In genomic region chr7:90669492-90669891, GRCh38 we compare ENCODE assay signal across 28 cellular contexts.
DNase-seq lines count a peak whose midpoint lies in the region; ATAC-seq and TF ChIP-seq lines count a peak whose summit lies in the region.
"Had no signal": no experiment of that assay in that cellular context is flagged by ENCODE, and none has a peak within 500 bp of the region (broad histone marks: within the 10 kb centered on the region; RNA-seq: fewer than 3 reads in every experiment).

No MANE protein-coding gene starts in this region.

- H3K4me1 ChIP-seq in colonic mucosa: no peaks in the 10 kb centered on the region
- H3K4me1 ChIP-seq: BLaER1, pancreas, upper lobe of right lung had no signal

- H3K27me3 Mint-ChIP-seq in MCF 10A (ENCODE audit: insufficient read depth, unreplicated experiment): no peaks in the 10 kb centered on the region
- H3K27me3 Mint-ChIP-seq: activated naive CD8-positive, alpha-beta T cell treated with anti-CD3 and anti-CD28 coated beads, Interleukin-2, amount 10 ng/mL, durations not matched to agents 7 days and 5 days had no signal

- peak; percentile 53 for ATAC-seq in GM18519 (IDR thresholded peaks at IDR 0.05; ENCODE audit: low FRiP score, unreplicated experiment)
- ATAC-seq in GM21390 (IDR thresholded peaks at IDR 0.05; ENCODE audit: unreplicated experiment): peak; percentile 71
- peak; percentile 61 for ATAC-seq in HG03064 (IDR thresholded peaks at IDR 0.05; ENCODE audit: low read depth, unreplicated experiment)
- no peak for ATAC-seq in left lobe of liver
- ATAC-seq: HCT116; pancreas; right cardiac atrium; stimulated activated effector memory CD8-positive, alpha-beta T cell treated with anti-CD3 and anti-CD28 coated beads, Interleukin-12 subunit alpha, Interleukin-12 subunit beta, amount 100 ng/mL, for 72 hours; upper lobe of right lung had no signal

- intact Hi-C loops in colonic mucosa (cut with DNase I) (no loop called here), MCF 10A (cut with micrococcal nuclease) (no loop called here)

- no peaks in the 10 kb centered on the region for H3K9me3 Mint-ChIP-seq in MCF 10A (ENCODE audit: unreplicated experiment)
- H3K9me3 Mint-ChIP-seq: activated naive CD8-positive, alpha-beta T cell treated with anti-CD3 and anti-CD28 coated beads, Interleukin-2, amount 10 ng/mL, durations not matched to agents 7 days and 5 days; neural crest cell had no signal

- CTCF ChIA-PET in MCF 10A (lab: Yijun Ruan, JAX): no interaction called here

- POLR2A ChIA-PET in MCF 10A (lab: Yijun Ruan, JAX): interaction anchor here (0.7 kb wide), 1 partner anchor 195 kb away, joined by 3 read pairs; no protein-coding TSS in a partner anchor

- no TSS peak for BruUV-seq in MCF 10A (replicated peaks; lab: Mats Ljungman, UMichigan)

- H3K36me3 Mint-ChIP-seq in MCF 10A (ENCODE audit: insufficient read depth, unreplicated experiment): no peaks in the 10 kb centered on the region
- H3K36me3 Mint-ChIP-seq: activated naive CD8-positive, alpha-beta T cell treated with anti-CD3 and anti-CD28 coated beads, Interleukin-2, amount 10 ng/mL, durations not matched to agents 7 days and 5 days; stimulated activated effector memory CD8-positive, alpha-beta T cell treated with anti-CD3 and anti-CD28 coated beads, Interleukin-12 subunit alpha, Interleukin-12 subunit beta, amount 100 ng/mL, for 72 hours had no signal

- no peak overlapping the region for H3K27ac ChIP-seq in colonic mucosa
- H3K27ac ChIP-seq: BLaER1, KMS-11, pancreas, RWPE1, upper lobe of right lung had no signal

- H3K4me3 ChIP-seq in colonic mucosa: no peak overlapping the region
- H3K4me3 ChIP-seq: BLaER1, pancreas, upper lobe of right lung had no signal

- no peaks in the 10 kb centered on the region for H3K9me3 ChIP-seq in colonic mucosa
- H3K9me3 ChIP-seq: BLaER1, pancreas, upper lobe of right lung had no signal

- no peaks in the 10 kb centered on the region for H3K36me3 ChIP-seq in colonic mucosa
- H3K36me3 ChIP-seq: pancreas, upper lobe of right lung had no signal

- TF ChIP-seq CTCF in colonic mucosa (IDR thresholded peaks at IDR 0.05) (no peak), MCF 10A (IDR thresholded peaks at IDR 0.05; ENCODE audit: unreplicated experiment) (no peak)

- no peaks in the 10 kb centered on the region for H3K27me3 ChIP-seq in colonic mucosa
- H3K27me3 ChIP-seq: BLaER1, pancreas, upper lobe of right lung had no signal

- peaks cover 19% of the 10 kb centered on the region for H3K4me1 Mint-ChIP-seq in MCF 10A (ENCODE audit: insufficient read depth, unreplicated experiment)
- H3K4me1 Mint-ChIP-seq: activated naive CD8-positive, alpha-beta T cell treated with anti-CD3 and anti-CD28 coated beads, Interleukin-2, amount 10 ng/mL, durations not matched to agents 7 days and 5 days; neural crest cell; stimulated activated effector memory CD8-positive, alpha-beta T cell treated with anti-CD3 and anti-CD28 coated beads, Interleukin-12 subunit alpha, Interleukin-12 subunit beta, amount 100 ng/mL, for 72 hours had no signal

- no peak overlapping the region for H3K4me3 Mint-ChIP-seq in MCF 10A (ENCODE audit: unreplicated experiment)
- H3K4me3 Mint-ChIP-seq: activated naive CD8-positive, alpha-beta T cell treated with anti-CD3 and anti-CD28 coated beads, Interleukin-2, amount 10 ng/mL, durations not matched to agents 7 days and 5 days; neural crest cell; stimulated activated effector memory CD8-positive, alpha-beta T cell treated with anti-CD3 and anti-CD28 coated beads, Interleukin-12 subunit alpha, Interleukin-12 subunit beta, amount 100 ng/mL, for 72 hours had no signal

- H3K27ac Mint-ChIP-seq in MCF 10A (ENCODE audit: low read depth, unreplicated experiment): no peak overlapping the region
- H3K27ac Mint-ChIP-seq: activated naive CD8-positive, alpha-beta T cell treated with anti-CD3 and anti-CD28 coated beads, Interleukin-2, amount 10 ng/mL, durations not matched to agents 7 days and 5 days; stimulated activated effector memory CD8-positive, alpha-beta T cell treated with anti-CD3 and anti-CD28 coated beads, Interleukin-12 subunit alpha, Interleukin-12 subunit beta, amount 100 ng/mL, for 72 hours had no signal

- H3K9ac ChIP-seq in colonic mucosa (ENCODE audit: low read depth in 2 of 2, low read length in 2 of 2): no peak overlapping the region
- H3K9ac ChIP-seq: BLaER1, KMS-11 had no signal

- DNase-seq in myocyte (ENCODE audit: low read depth) (peak; percentile 66), colonic mucosa (no peak), left lobe of liver (ENCODE audit: low spot score) (no peak), hippocampal formation (lab: John Stamatoyannopoulos, UW) (no peak), MCF 10A (ENCODE audit: unreplicated experiment) (no peak)
- DNase-seq: activated CD4-positive, CD25-positive, alpha-beta regulatory T cell treated with anti-CD3 and anti-CD28 coated beads, Interleukin-2, amount 50 U/mL, for 72 hours; activated effector memory CD4-positive, alpha-beta T cell treated with anti-CD3 and anti-CD28 coated beads, Interleukin-2, amount 50 U/mL, for 16 hours; activated naive CD8-positive, alpha-beta T cell treated with anti-CD3 and anti-CD28 coated beads, Interleukin-2, amount 10 ng/mL, durations not matched to agents 7 days and 5 days; activated T-cell treated with anti-CD3 and anti-CD28 coated beads for 4 hours; central memory CD4-positive, alpha-beta T cell; NCI-H1436; NCI-H2081 treated with DMSO at 0.1 percent for 48 hours; NCI-H446; NCI-H82; pancreas; right cardiac atrium; stimulated activated CD4-positive, alpha-beta T cell treated with anti-CD3 and anti-CD28 coated beads, Interleukin-4, amount 100 ng/mL, for 1 hour; substantia nigra; upper lobe of right lung had no signal
